In the genomic region with DNA sequence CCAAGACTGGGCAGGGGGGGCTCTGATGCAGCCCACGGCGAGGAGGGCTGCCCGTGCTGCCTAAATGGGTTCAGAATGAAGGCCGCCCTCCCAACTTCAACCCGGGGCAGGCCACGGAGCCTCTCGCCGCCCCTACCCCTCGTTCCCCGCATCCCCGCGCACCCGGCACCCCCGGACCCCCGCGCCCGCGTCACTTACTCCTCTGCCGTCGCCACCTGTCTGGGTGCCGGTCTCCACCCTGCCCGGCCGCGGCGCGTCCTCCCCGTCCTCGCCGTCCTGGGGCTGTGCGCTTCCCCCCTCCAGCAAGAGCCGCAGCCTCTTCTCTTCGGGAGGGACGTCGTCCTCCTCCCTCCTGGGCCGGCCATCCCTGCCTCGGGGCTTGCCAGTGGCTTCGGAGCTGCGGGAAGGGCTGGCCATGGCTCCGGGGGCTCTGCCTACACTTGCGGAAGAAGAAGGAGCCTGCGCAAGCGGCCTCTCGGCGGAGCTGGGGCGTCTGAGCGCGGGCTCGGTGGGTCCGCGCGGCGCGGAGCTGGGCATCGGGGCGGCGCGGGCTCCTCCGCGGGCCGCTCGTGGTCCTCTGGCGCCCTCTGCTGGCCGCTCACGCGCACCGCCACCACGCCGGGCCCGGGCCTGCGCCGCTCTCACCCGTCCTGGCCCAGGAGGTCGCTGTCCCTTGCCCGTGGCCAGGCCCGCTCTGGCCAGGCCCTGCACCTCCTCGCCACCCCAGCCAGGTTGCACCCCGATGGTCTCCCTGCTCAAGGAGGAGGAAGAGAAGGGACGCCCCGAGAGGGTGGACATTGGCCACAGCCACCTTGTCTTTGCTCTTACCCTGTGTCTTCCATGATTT, we compare ENCODE assay signal across 8 cellular contexts. TPM values are rescaled to one million over a fixed set of nuclear protein-coding genes. Genes with fewer than 3 reads are reported as not detected.
DNase-seq lines count a peak whose midpoint lies in the region; ATAC-seq and TF ChIP-seq lines count a peak whose summit lies in the region.
"Not testable (repeated sequence)": the region's sequence is repeated elsewhere in the genome, so short reads cannot be mapped to it uniquely, and the experiment has no call there.

No MANE protein-coding gene starts in this region.

- H2AFZ ChIP-seq in ACC112 (ENCODE audit: low read length, unreplicated experiment); fibroblast of lung (ENCODE audit: low read length): not testable (repeated sequence)

- H3K36me3 ChIP-seq in ACC112 (ENCODE audit: insufficient read depth, low read length); fibroblast of lung (ENCODE audit: control insufficient read depth, insufficient read depth, low read length); mesodermal cell (ENCODE audit: control insufficient read depth, insufficient read depth, low read length): not testable (repeated sequence)

- not testable (repeated sequence) for H3K9ac ChIP-seq in fibroblast of lung (ENCODE audit: insufficient read depth, low read length)

- H3K9me3 ChIP-seq in fibroblast of lung (ENCODE audit: control insufficient read depth, insufficient read depth, low read depth, low read length); mesodermal cell (ENCODE audit: control insufficient read depth, low read length): not testable (repeated sequence)

- WGBS in mesodermal cell (ENCODE audit: insufficient coverage in 2 of 2), 2 experiments, result 15 to 18% methylated on average over 54 to 60 of the region's 79 CpGs

- not testable (repeated sequence) for H3K79me2 ChIP-seq in ACC112 (ENCODE audit: control insufficient read depth, insufficient read depth, low read length, unreplicated experiment); fibroblast of lung (ENCODE audit: control insufficient read depth, insufficient read depth, low read length)

- H3K4me1 ChIP-seq in ACC112 (ENCODE audit: control insufficient read depth, insufficient read depth, low read length, unreplicated experiment); fibroblast of lung (ENCODE audit: control insufficient read depth, extremely low read depth, insufficient read depth, low read length); mesodermal cell (ENCODE audit: control insufficient read depth, insufficient read depth, low read length, poor library complexity, severe bottlenecking): not testable (repeated sequence)

- peak; percentile 49 for ATAC-seq in GM18867 (IDR thresholded peaks at IDR 0.05; ENCODE audit: unreplicated experiment)

- peak; percentile 25 to 28 for TF ChIP-seq CTCF in fibroblast of lung (conservative IDR thresholded peaks at IDR 0.05 in 1 of 2, IDR thresholded peaks at IDR 0.05 in 1 of 2; ENCODE audit: low read depth in 1 of 2, low read length in 2 of 2)

- not testable (repeated sequence) for H3K27ac ChIP-seq in ACC112 (ENCODE audit: low read depth, low read length); fibroblast of lung (ENCODE audit: insufficient read depth, low read length); mesodermal cell (ENCODE audit: low read depth, low read length, severe bottlenecking)

- H3K27me3 ChIP-seq in ACC112 (ENCODE audit: insufficient read depth, low read length); fibroblast of lung (ENCODE audit: control insufficient read depth, insufficient read depth, low read length): not testable (repeated sequence)

- DNase-seq in NAMALWA (ENCODE audit: low spot score) (peak; percentile 56), T-helper 2 cell (peak; percentile 39 to 56 (median 52)), fibroblast of lung (ENCODE audit: low read depth in 2 of 2) (peak; percentile 12 to 20)
- DNase-seq in activated gamma-delta T cell treated with anti-CD3 and anti-CD28 coated beads, Interleukin-2, amount 50 U/mL, for 16 hours (ENCODE audit: low read depth), result peak; percentile 52
- DNase-seq in stimulated activated CD4-positive, alpha-beta T cell treated with anti-CD3 and anti-CD28 coated beads, Interleukin-2, amount 100 ng/mL, for 48 hours, result peak; percentile 65 to 79

- peak overlapping the region; percentile 68 for H3K4me2 ChIP-seq in fibroblast of lung (ENCODE audit: extremely low read depth, insufficient read depth, low read length)

- not testable (repeated sequence) for H4K20me1 ChIP-seq in fibroblast of lung (ENCODE audit: control insufficient read depth, extremely low read depth, insufficient read depth, low read length)

- H3K4me3 ChIP-seq in ACC112 (ENCODE audit: low read depth, low read length) (peak overlapping the region; percentile 59), fibroblast of lung (replicated peaks in 1 of 4; ENCODE audit: control extremely low read depth in 1 of 4, insufficient read depth in 1 of 4, low read depth in 3 of 4, low read length in 4 of 4) (peak overlapping the region in 2 of 4 experiments; percentile 12 to 44), mesodermal cell (ENCODE audit: extremely low read depth, insufficient read depth, low read length, poor library complexity, severe bottlenecking) (peak overlapping the region; percentile 43)

RNA-seq across cellular contexts. Expression of gene CLEC6A, which starts 59.3 kb away (rescaled TPM):
- not detected in 2 replicates for total RNA-seq in fibroblast of lung
- not detected in 2 replicates for polyA plus RNA-seq in fibroblast of lung
- not detected in 2 replicates for polyA plus RNA-seq in fibroblast of lung (2012)
- not detected in 2 replicates for polyA minus RNA-seq in fibroblast of lung (ENCODE audit: low replicate concordance)
- not detected for polyA plus RNA-seq in mesodermal cell (2013, experiment 1 of 2)
- not detected for polyA plus RNA-seq in mesodermal cell (2013, experiment 2 of 2)

Comparison
In these comparisons a context has a peak if more than half of its experiments do, and no peak if none do; other contexts are left out.
1. DNase-seq: peak in every context shown above with its lines; median percentile 72 in stimulated activated CD4-positive, alpha-beta T cell treated with anti-CD3 and anti-CD28 coated beads, Interleukin-2, amount 100 ng/mL, for 48 hours; 56 in NAMALWA; 52 in T-helper 2 cell; 52 in activated gamma-delta T cell treated with anti-CD3 and anti-CD28 coated beads, Interleukin-2, amount 50 U/mL, for 16 hours; 16 in fibroblast of lung.